ENCODE assay signal across 27 cellular contexts in genomic region chr15:39744334-39745103, GRCh38. TPM values are rescaled to one million over a fixed set of nuclear protein-coding genes. Genes with fewer than 3 reads are reported as not detected.
A peak's percentile ranks its signal among the peaks of the same experiment; 100 is the strongest.
DNase-seq lines count a peak whose midpoint lies in the region; ATAC-seq and TF ChIP-seq lines count a peak whose summit lies in the region.
"Had no signal": no experiment of that assay in that cellular context is flagged by ENCODE, and none has a peak within 500 bp of the region (broad histone marks: within the 10 kb centered on the region; RNA-seq: fewer than 3 reads in every experiment).

No MANE protein-coding gene starts in this region.

- no peaks in the 10 kb centered on the region for H3K36me3 Mint-ChIP-seq in activated CD8-positive, alpha-beta T cell treated with anti-CD3 and anti-CD28 coated beads for 36 hours (ENCODE audit: low read depth)
- no peaks in the 10 kb centered on the region for H3K36me3 Mint-ChIP-seq in activated CD8-positive, alpha-beta T cell treated with anti-CD3 and anti-CD28 coated beads, Interleukin-2, amount 10 ng/mL, durations not matched to agents 7 days and 5 days (ENCODE audit: low read depth)
- H3K36me3 Mint-ChIP-seq in endodermal cell (ENCODE audit: low read depth) = no peaks in the 10 kb centered on the region
- H3K36me3 Mint-ChIP-seq in stimulated activated effector memory CD8-positive, alpha-beta T cell treated with anti-CD3 and anti-CD28 coated beads, Interleukin-12 subunit alpha, Interleukin-12 subunit beta, amount 100 ng/mL, for 72 hours = no peaks in the 10 kb centered on the region
- H3K36me3 Mint-ChIP-seq in activated T-helper 2 cell treated with anti-CD3 and anti-CD28 coated beads, Interferon-gamma antibody, Interleukin-2, Interleukin-4, amounts not matched to agents 10 μg/mL and 5 μg/mL and 100 μg/mL, durations not matched to agents 14 hours and 24 hours and 36 hours (ENCODE audit: low read depth) = no peaks in the 10 kb centered on the region
- H3K36me3 Mint-ChIP-seq: activated naive CD8-positive, alpha-beta T cell treated with anti-CD3 and anti-CD28 coated beads, Interleukin-2, amount 10 ng/mL, durations not matched to agents 7 days and 5 days; IgD-negative memory B cell; naive thymus-derived CD8-positive, alpha-beta T cell; stimulated activated memory B cell treated with anti-CD40 and anti-IgM and Interleukin-4, amounts not matched to agents 10 μg/mL and 1 μg/mL and 100 μg/mL, for 72 hours; type B pancreatic cell had no signal

- H3K36me3 ChIP-seq in Karpas-422 (ENCODE audit: insufficient read depth, low read length) (no peaks in the 10 kb centered on the region), endodermal cell (ENCODE audit: control insufficient read depth, insufficient read depth, low read length) (no peaks in the 10 kb centered on the region), uterus (no peaks in the 10 kb centered on the region)
- H3K36me3 ChIP-seq: lower lobe of right lung, ovary, SJCRH30 had no signal

- H3K27me3 ChIP-seq in Karpas-422 (ENCODE audit: low read length) (no peaks in the 10 kb centered on the region), endodermal cell (ENCODE audit: control insufficient read depth, insufficient read depth, low read length, poor library complexity, severe bottlenecking) (peaks cover 7% of the 10 kb centered on the region), uterus (no peaks in the 10 kb centered on the region)
- H3K27me3 ChIP-seq: ovary, SJCRH30 had no signal

- no peak overlapping the region for H3K4me3 Mint-ChIP-seq in activated CD8-positive, alpha-beta T cell treated with anti-CD3 and anti-CD28 coated beads for 36 hours
- no peak overlapping the region for H3K4me3 Mint-ChIP-seq in activated CD8-positive, alpha-beta T cell treated with anti-CD3 and anti-CD28 coated beads, Interleukin-2, amount 10 ng/mL, durations not matched to agents 7 days and 5 days
- no peak overlapping the region for H3K4me3 Mint-ChIP-seq in endodermal cell
- no peak overlapping the region for H3K4me3 Mint-ChIP-seq in stimulated activated effector memory CD8-positive, alpha-beta T cell treated with anti-CD3 and anti-CD28 coated beads, Interleukin-12 subunit alpha, Interleukin-12 subunit beta, amount 100 ng/mL, for 72 hours
- no peak overlapping the region for H3K4me3 Mint-ChIP-seq in activated T-helper 2 cell treated with anti-CD3 and anti-CD28 coated beads, Interferon-gamma antibody, Interleukin-2, Interleukin-4, amounts not matched to agents 10 μg/mL and 5 μg/mL and 100 μg/mL, durations not matched to agents 14 hours and 24 hours and 36 hours (ENCODE audit: low read depth)
- H3K4me3 Mint-ChIP-seq: activated naive CD8-positive, alpha-beta T cell treated with anti-CD3 and anti-CD28 coated beads, Interleukin-2, amount 10 ng/mL, durations not matched to agents 7 days and 5 days; activated T-cell treated with anti-CD3 and anti-CD28 coated beads, Interleukin-2, amount 50 U/mL, for 24 hours; CD4-positive, alpha-beta T cell; naive thymus-derived CD8-positive, alpha-beta T cell; stimulated activated memory B cell treated with anti-CD40 and anti-IgM and Interleukin-4, amounts not matched to agents 10 μg/mL and 1 μg/mL and 100 μg/mL, for 72 hours; type B pancreatic cell had no signal

- no peaks in the 10 kb centered on the region for H4K20me1 ChIP-seq in Karpas-422 (ENCODE audit: insufficient read depth, low read depth, low read length)

- no peaks in the 10 kb centered on the region for H3K9me3 ChIP-seq in Karpas-422 (ENCODE audit: low read length)
- peaks cover 5% of the 10 kb centered on the region for H3K9me3 ChIP-seq in endodermal cell (ENCODE audit: control insufficient read depth, low read length)
- no peaks in the 10 kb centered on the region for H3K9me3 ChIP-seq in uterus
- H3K9me3 ChIP-seq: lower lobe of right lung, ovary, SJCRH30 had no signal

- DNase-seq in activated CD8-positive, alpha-beta T cell treated with anti-CD3 and anti-CD28 coated beads for 36 hours = peak; percentile 10
- no peak for DNase-seq in activated CD8-positive, alpha-beta T cell treated with anti-CD3 and anti-CD28 coated beads, Interleukin-2, amount 10 ng/mL, durations not matched to agents 7 days and 5 days
- DNase-seq in Karpas-422 = peak; percentile 27
- peak; percentile 61 for DNase-seq in endodermal cell
- DNase-seq in stimulated activated effector memory CD8-positive, alpha-beta T cell treated with anti-CD3 and anti-CD28 coated beads, Interleukin-12 subunit alpha, Interleukin-12 subunit beta, amount 100 ng/mL, for 72 hours (ENCODE audit: low spot score in 2 of 2) = no peak
- DNase-seq in uterus = no peak
- DNase-seq in activated T-helper 2 cell treated with anti-CD3 and anti-CD28 coated beads, Interferon-gamma antibody, Interleukin-2, Interleukin-4, amounts not matched to agents 10 μg/mL and 5 μg/mL and 100 μg/mL, durations not matched to agents 14 hours and 24 hours and 36 hours (ENCODE audit: low spot score) = no peak
- DNase-seq: activated CD4-positive, alpha-beta T cell treated with anti-CD3 and anti-CD28 coated beads for 4 hours; activated gamma-delta T cell treated with Interleukin-2 at 50 U/mL for 16 hours; activated naive CD8-positive, alpha-beta T cell treated with anti-CD3 and anti-CD28 coated beads, Interleukin-2, amount 10 ng/mL, durations not matched to agents 7 days and 5 days; activated T-cell treated with anti-CD3 and anti-CD28 coated beads, Interleukin-2, amount 50 U/mL, for 24 hours; CD4-positive, alpha-beta T cell; effector CD8-positive, alpha-beta T cell; erythroblast; head of caudate nucleus; lower lobe of right lung; naive thymus-derived CD8-positive, alpha-beta T cell; NCI-H1048; NCI-H748 treated with DMSO at 0.1 percent for 48 hours; ovary; SJCRH30; SW 1271 had no signal

- H3K9ac ChIP-seq in Karpas-422 (ENCODE audit: low read length) (no peak overlapping the region), endodermal cell (ENCODE audit: extremely low read depth, low read length, poor library complexity, severe bottlenecking) (no peak overlapping the region)

- 94 to 100% methylated on average over 4 to 7 of the region's 7 CpGs for WGBS in endodermal cell (ENCODE audit: insufficient coverage in 1 of 2, insufficient read length in 1 of 2), 2 experiments

- no peaks in the 10 kb centered on the region for H3K9me2 ChIP-seq in Karpas-422 (replicated peaks; ENCODE audit: insufficient read depth, low read length)

- H3K4me1 ChIP-seq in Karpas-422 (ENCODE audit: low read length) (no peaks in the 10 kb centered on the region), endodermal cell (ENCODE audit: control insufficient read depth, insufficient read depth, low read length) (no peaks in the 10 kb centered on the region), uterus (no peaks in the 10 kb centered on the region)
- H3K4me1 ChIP-seq: lower lobe of right lung, SJCRH30 had no signal

- no peak overlapping the region for H2AFZ ChIP-seq in Karpas-422 (ENCODE audit: low read length)

- POLR2A ChIA-PET in activated CD8-positive, alpha-beta T cell treated with anti-CD3 and anti-CD28 coated beads for 36 hours (lab: Charles Lee) = no interaction called here
- POLR2A ChIA-PET in activated CD8-positive, alpha-beta T cell treated with anti-CD3 and anti-CD28 coated beads, Interleukin-2, amount 10 ng/mL, durations not matched to agents 7 days and 5 days (lab: Charles Lee) = interaction anchor here (0.6 to 0.7 kb wide), 3 partner anchors 154 to 564 kb away, joined by 3 to 4 read pairs (median 3); no protein-coding TSS in a partner anchor

- ATAC-seq in activated CD8-positive, alpha-beta T cell treated with anti-CD3 and anti-CD28 coated beads for 36 hours = no peak
- no peak for ATAC-seq in activated CD8-positive, alpha-beta T cell treated with anti-CD3 and anti-CD28 coated beads, Interleukin-2, amount 10 ng/mL, durations not matched to agents 7 days and 5 days
- ATAC-seq in stimulated activated effector memory CD8-positive, alpha-beta T cell treated with anti-CD3 and anti-CD28 coated beads, Interleukin-12 subunit alpha, Interleukin-12 subunit beta, amount 100 ng/mL, for 72 hours = peak; percentile 45
- no peak for ATAC-seq in GM21723 (IDR thresholded peaks at IDR 0.05; ENCODE audit: unreplicated experiment)
- ATAC-seq: lower lobe of right lung; naive thymus-derived CD8-positive, alpha-beta T cell; stimulated activated memory B cell treated with anti-CD40 and anti-IgM and Interleukin-4, amounts not matched to agents 10 μg/mL and 1 μg/mL and 100 μg/mL, for 72 hours had no signal

- no peak overlapping the region for H3K27ac Mint-ChIP-seq in activated CD8-positive, alpha-beta T cell treated with anti-CD3 and anti-CD28 coated beads for 36 hours
- no peak overlapping the region for H3K27ac Mint-ChIP-seq in activated CD8-positive, alpha-beta T cell treated with anti-CD3 and anti-CD28 coated beads, Interleukin-2, amount 10 ng/mL, durations not matched to agents 7 days and 5 days
- H3K27ac Mint-ChIP-seq in endodermal cell = no peak overlapping the region
- no peak overlapping the region for H3K27ac Mint-ChIP-seq in stimulated activated effector memory CD8-positive, alpha-beta T cell treated with anti-CD3 and anti-CD28 coated beads, Interleukin-12 subunit alpha, Interleukin-12 subunit beta, amount 100 ng/mL, for 72 hours
- no peak overlapping the region for H3K27ac Mint-ChIP-seq in activated T-helper 2 cell treated with anti-CD3 and anti-CD28 coated beads, Interferon-gamma antibody, Interleukin-2, Interleukin-4, amounts not matched to agents 10 μg/mL and 5 μg/mL and 100 μg/mL, durations not matched to agents 14 hours and 24 hours and 36 hours
- H3K27ac Mint-ChIP-seq: activated naive CD8-positive, alpha-beta T cell treated with anti-CD3 and anti-CD28 coated beads, Interleukin-2, amount 10 ng/mL, durations not matched to agents 7 days and 5 days; activated T-cell treated with anti-CD3 and anti-CD28 coated beads, Interleukin-2, amount 50 U/mL, for 24 hours; CD4-positive, alpha-beta T cell; naive thymus-derived CD8-positive, alpha-beta T cell; stimulated activated memory B cell treated with anti-CD40 and anti-IgM and Interleukin-4, amounts not matched to agents 10 μg/mL and 1 μg/mL and 100 μg/mL, for 72 hours; type B pancreatic cell had no signal

- H3K4me1 Mint-ChIP-seq in activated CD8-positive, alpha-beta T cell treated with anti-CD3 and anti-CD28 coated beads for 36 hours (ENCODE audit: low read depth) = no peaks in the 10 kb centered on the region
- H3K4me1 Mint-ChIP-seq in activated CD8-positive, alpha-beta T cell treated with anti-CD3 and anti-CD28 coated beads, Interleukin-2, amount 10 ng/mL, durations not matched to agents 7 days and 5 days (ENCODE audit: low read depth) = peaks cover 5% of the 10 kb centered on the region
- peaks cover 4% of the 10 kb centered on the region for H3K4me1 Mint-ChIP-seq in endodermal cell
- no peaks in the 10 kb centered on the region for H3K4me1 Mint-ChIP-seq in stimulated activated effector memory CD8-positive, alpha-beta T cell treated with anti-CD3 and anti-CD28 coated beads, Interleukin-12 subunit alpha, Interleukin-12 subunit beta, amount 100 ng/mL, for 72 hours
- H3K4me1 Mint-ChIP-seq in activated T-helper 2 cell treated with anti-CD3 and anti-CD28 coated beads, Interferon-gamma antibody, Interleukin-2, Interleukin-4, amounts not matched to agents 10 μg/mL and 5 μg/mL and 100 μg/mL, durations not matched to agents 14 hours and 24 hours and 36 hours (ENCODE audit: low read depth) = no peaks in the 10 kb centered on the region
- H3K4me1 Mint-ChIP-seq: activated naive CD8-positive, alpha-beta T cell treated with anti-CD3 and anti-CD28 coated beads, Interleukin-2, amount 10 ng/mL, durations not matched to agents 7 days and 5 days; IgD-negative memory B cell; naive thymus-derived CD8-positive, alpha-beta T cell; stimulated activated memory B cell treated with anti-CD40 and anti-IgM and Interleukin-4, amounts not matched to agents 10 μg/mL and 1 μg/mL and 100 μg/mL, for 72 hours had no signal

- no peak for TF ChIP-seq POLR2A in uterus (IDR thresholded peaks at IDR 0.05)

- no peak overlapping the region for H3K4me3 ChIP-seq in Karpas-422 (ENCODE audit: low read length)
- no peak overlapping the region for H3K4me3 ChIP-seq in endodermal cell (ENCODE audit: low read length)
- H3K4me3 ChIP-seq in uterus = no peak overlapping the region
- H3K4me3 ChIP-seq: coronary artery, lower lobe of right lung, ovary, SJCRH30 had no signal

- H3K79me2 ChIP-seq in Karpas-422 (ENCODE audit: low read length) = no peaks in the 10 kb centered on the region

- intact Hi-C loops in activated CD8-positive, alpha-beta T cell treated with anti-CD3 and anti-CD28 coated beads for 36 hours (cut with micrococcal nuclease) = no loop called here
- intact Hi-C loops in uterus (cut with DNase I; ENCODE audit: low total_unique reads) = no loop called here
- intact Hi-C loops in activated T-helper 2 cell treated with anti-CD3 and anti-CD28 coated beads, Interferon-gamma antibody, Interleukin-2, Interleukin-4, amounts not matched to agents 10 μg/mL and 5 μg/mL and 100 μg/mL, durations not matched to agents 14 hours and 24 hours and 36 hours (cut with micrococcal nuclease) = no loop called here

- CTCF ChIA-PET in activated CD8-positive, alpha-beta T cell treated with anti-CD3 and anti-CD28 coated beads for 36 hours (lab: Charles Lee) = interaction anchor here (1.3 kb wide), 1 partner anchor 13 kb away, joined by 9 read pairs; no protein-coding TSS in a partner anchor
- CTCF ChIA-PET in activated CD8-positive, alpha-beta T cell treated with anti-CD3 and anti-CD28 coated beads, Interleukin-2, amount 10 ng/mL, durations not matched to agents 7 days and 5 days (lab: Charles Lee) = interaction anchor here (0.9 to 1.6 kb wide), 3 partner anchors 12 to 30 kb away, joined by 3 to 7 read pairs (median 3); no protein-coding TSS in a partner anchor

- H3K9me3 Mint-ChIP-seq in activated CD8-positive, alpha-beta T cell treated with anti-CD3 and anti-CD28 coated beads for 36 hours = no peaks in the 10 kb centered on the region
- no peaks in the 10 kb centered on the region for H3K9me3 Mint-ChIP-seq in activated CD8-positive, alpha-beta T cell treated with anti-CD3 and anti-CD28 coated beads, Interleukin-2, amount 10 ng/mL, durations not matched to agents 7 days and 5 days (ENCODE audit: insufficient read depth)
- H3K9me3 Mint-ChIP-seq in endodermal cell = no peaks in the 10 kb centered on the region
- H3K9me3 Mint-ChIP-seq in stimulated activated effector memory CD8-positive, alpha-beta T cell treated with anti-CD3 and anti-CD28 coated beads, Interleukin-12 subunit alpha, Interleukin-12 subunit beta, amount 100 ng/mL, for 72 hours = no peaks in the 10 kb centered on the region
- H3K9me3 Mint-ChIP-seq in activated T-helper 2 cell treated with anti-CD3 and anti-CD28 coated beads, Interferon-gamma antibody, Interleukin-2, Interleukin-4, amounts not matched to agents 10 μg/mL and 5 μg/mL and 100 μg/mL, durations not matched to agents 14 hours and 24 hours and 36 hours = no peaks in the 10 kb centered on the region
- H3K9me3 Mint-ChIP-seq: activated naive CD8-positive, alpha-beta T cell treated with anti-CD3 and anti-CD28 coated beads, Interleukin-2, amount 10 ng/mL, durations not matched to agents 7 days and 5 days; activated T-cell treated with anti-CD3 and anti-CD28 coated beads, Interleukin-2, amount 50 U/mL, for 24 hours; CD4-positive, alpha-beta T cell; IgD-negative memory B cell; naive thymus-derived CD8-positive, alpha-beta T cell; stimulated activated memory B cell treated with anti-CD40 and anti-IgM and Interleukin-4, amounts not matched to agents 10 μg/mL and 1 μg/mL and 100 μg/mL, for 72 hours; type B pancreatic cell had no signal

- H3K27me3 Mint-ChIP-seq in activated CD8-positive, alpha-beta T cell treated with anti-CD3 and anti-CD28 coated beads for 36 hours = peaks cover 7% of the 10 kb centered on the region
- peaks cover 41% of the 10 kb centered on the region for H3K27me3 Mint-ChIP-seq in activated CD8-positive, alpha-beta T cell treated with anti-CD3 and anti-CD28 coated beads, Interleukin-2, amount 10 ng/mL, durations not matched to agents 7 days and 5 days (ENCODE audit: low read depth)
- peaks cover 3% of the 10 kb centered on the region for H3K27me3 Mint-ChIP-seq in endodermal cell (ENCODE audit: insufficient read depth)
- H3K27me3 Mint-ChIP-seq in activated T-helper 2 cell treated with anti-CD3 and anti-CD28 coated beads, Interferon-gamma antibody, Interleukin-2, Interleukin-4, amounts not matched to agents 10 μg/mL and 5 μg/mL and 100 μg/mL, durations not matched to agents 14 hours and 24 hours and 36 hours (ENCODE audit: low read depth) = peaks cover 55% of the 10 kb centered on the region
- H3K27me3 Mint-ChIP-seq: type B pancreatic cell had no signal

- no peak for TF ChIP-seq CTCF in activated CD8-positive, alpha-beta T cell treated with anti-CD3 and anti-CD28 coated beads for 36 hours (IDR thresholded peaks at IDR 0.05)
- TF ChIP-seq CTCF in endodermal cell (conservative IDR thresholded peaks at IDR 0.05) = peak; percentile 58
- no peak for TF ChIP-seq CTCF in uterus (IDR thresholded peaks at IDR 0.05)

- H3K4me2 ChIP-seq in Karpas-422 (ENCODE audit: low read depth, low read length, poor library complexity, severe bottlenecking) = no peak overlapping the region

- no peak overlapping the region for H3K27ac ChIP-seq in Karpas-422 (ENCODE audit: low read length)
- no peak overlapping the region for H3K27ac ChIP-seq in endodermal cell (ENCODE audit: low read depth, low read length)
- H3K27ac ChIP-seq in uterus = no peak overlapping the region
- H3K27ac ChIP-seq: coronary artery, lower lobe of right lung, ovary, SJCRH30 had no signal

RNA-seq across cellular contexts. Expression of gene FSIP1, which starts 38.1 kb away (rescaled TPM):
- under 1 TPM; 0.36 to 0.43 TPM for total RNA-seq in activated CD8-positive, alpha-beta T cell treated with anti-CD3 and anti-CD28 coated beads for 36 hours
- total RNA-seq in activated CD8-positive, alpha-beta T cell treated with anti-CD3 and anti-CD28 coated beads, Interleukin-2, amount 10 ng/mL, durations not matched to agents 7 days and 5 days = 1 to 10 TPM in 1 of 2 experiments, under 1 TPM in 1; 0.73 to 1.0 TPM
- total RNA-seq in Karpas-422 (2014; rRNA removed; shearing (Covaris generic); ENCODE audit: low replicate concordance) = 0.07 and 0.79 TPM in 2 replicates
- total RNA-seq in endodermal cell = 1 to 10 TPM in 1 of 2 donors, under 1 TPM in 1; 0.77 to 1.7 TPM
- 2.6 TPM for polyA plus RNA-seq in endodermal cell (2013, experiment 1 of 2)
- polyA plus RNA-seq in endodermal cell (2013, experiment 2 of 2) = 2.2 TPM
- 1 to 10 TPM in 3 of 4 donors, under 1 TPM in 1; 0.77 to 4.3 (median 2.6) TPM for total RNA-seq in uterus
- total RNA-seq in activated T-helper 2 cell treated with anti-CD3 and anti-CD28 coated beads, Interferon-gamma antibody, Interleukin-2, Interleukin-4, amounts not matched to agents 10 μg/mL and 5 μg/mL and 100 μg/mL, durations not matched to agents 14 hours and 24 hours and 36 hours = 0.14 and 0.16 TPM in 2 replicates

Comparison
In these comparisons a context has a peak if more than half of its experiments do, and no peak if none do; other contexts are left out.
1. DNase-seq: peak in activated CD8-positive, alpha-beta T cell treated with anti-CD3 and anti-CD28 coated beads for 36 hours (single experiment), Karpas-422 (single experiment) and endodermal cell (single experiment); none in activated CD8-positive, alpha-beta T cell treated with anti-CD3 and anti-CD28 coated beads, Interleukin-2, amount 10 ng/mL, durations not matched to agents 7 days and 5 days (single experiment), stimulated activated effector memory CD8-positive, alpha-beta T cell treated with anti-CD3 and anti-CD28 coated beads, Interleukin-12 subunit alpha, Interleukin-12 subunit beta, amount 100 ng/mL, for 72 hours (0 of 2), uterus (0 of 2) and activated T-helper 2 cell treated with anti-CD3 and anti-CD28 coated beads, Interferon-gamma antibody, Interleukin-2, Interleukin-4, amounts not matched to agents 10 μg/mL and 5 μg/mL and 100 μg/mL, durations not matched to agents 14 hours and 24 hours and 36 hours (single experiment).